ENCODE assay signal across 17 cellular contexts in genomic region chr15:63111481-63111880, GRCh38.
"Had no signal": no experiment of that assay in that cellular context is flagged by ENCODE, and none has a peak within 500 bp of the region (broad histone marks: within the 10 kb centered on the region; RNA-seq: fewer than 3 reads in every experiment).

No MANE protein-coding gene starts in this region.

- H3K9me3 ChIP-seq: esophagus squamous epithelium, left ventricle myocardium inferior, sigmoid colon, stomach, testis, upper lobe of left lung had no signal

- ATAC-seq: activated CD4-positive, CD25-positive, alpha-beta regulatory T cell treated with anti-CD3 and anti-CD28 coated beads, Interleukin-2, amount 50 U/mL, for 24 hours had no signal

- DNase-seq: activated CD4-positive, alpha-beta T cell treated with anti-CD3 and anti-CD28 coated beads, Interleukin-2, amount 50 U/mL, for 1 hour; activated naive CD4-positive, alpha-beta T cell; activated naive CD8-positive, alpha-beta T cell treated with anti-CD3 and anti-CD28 coated beads, Interleukin-2, amount 10 ng/mL, durations not matched to agents 7 days and 5 days; activated T-cell treated with anti-CD3 and anti-CD28 coated beads for 4 hours; brain microvascular endothelial cell; effector CD8-positive, alpha-beta T cell; esophagus squamous epithelium; hippocampal formation; left ventricle myocardium inferior; sigmoid colon; stimulated activated CD4-positive, alpha-beta T cell treated with anti-CD3 and anti-CD28 coated beads, Interleukin-1b, Interleukin-23, amount 100 ng/mL, for 48 hours; stomach; testis; upper lobe of left lung had no signal

- FAIRE-seq: endothelial cell of umbilical vein, keratinocyte had no signal

- H3K27ac ChIP-seq: brain microvascular endothelial cell, esophagus squamous epithelium, left ventricle myocardium inferior, sigmoid colon, stomach, testis, upper lobe of left lung had no signal

- H3K4me3 ChIP-seq: esophagus squamous epithelium, left ventricle myocardium inferior, sigmoid colon, stomach, testis, upper lobe of left lung had no signal

- H3K4me1 ChIP-seq: left ventricle myocardium inferior, upper lobe of left lung had no signal

- H3K27me3 ChIP-seq: brain microvascular endothelial cell, sigmoid colon, stomach, testis, upper lobe of left lung had no signal

- H3K36me3 ChIP-seq: brain microvascular endothelial cell, esophagus squamous epithelium, left ventricle myocardium inferior, sigmoid colon, stomach, upper lobe of left lung had no signal
